In the genomic region with DNA sequence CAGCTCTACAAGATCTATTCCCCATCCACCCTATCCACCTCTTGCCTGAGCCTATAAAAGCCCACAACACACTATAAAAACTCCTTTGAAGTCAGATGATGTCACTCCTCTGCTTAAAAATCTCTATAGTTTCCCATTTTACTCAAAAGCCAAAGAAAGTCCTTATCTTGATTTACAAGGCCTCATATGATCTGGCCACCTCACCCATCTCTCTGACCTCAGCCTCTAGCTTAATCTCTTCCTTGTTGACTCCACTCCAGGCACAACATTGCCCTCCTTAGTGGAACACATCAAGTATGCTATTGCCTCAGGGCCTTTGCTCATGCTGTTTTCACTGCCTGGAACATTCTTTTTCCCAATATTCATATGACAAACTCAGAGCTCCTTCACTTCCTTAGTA, we compare ENCODE assay signal across 1 cellular context.
TF ChIP-seq lines count a peak whose summit lies in the region.

No MANE protein-coding gene starts in this region.

TF ChIP-seq in K562, 482 proteins besides CTCF, POLR2A, EP300 and RAD21 (continued from another document):
- TF ChIP-seq, protein P1, sequence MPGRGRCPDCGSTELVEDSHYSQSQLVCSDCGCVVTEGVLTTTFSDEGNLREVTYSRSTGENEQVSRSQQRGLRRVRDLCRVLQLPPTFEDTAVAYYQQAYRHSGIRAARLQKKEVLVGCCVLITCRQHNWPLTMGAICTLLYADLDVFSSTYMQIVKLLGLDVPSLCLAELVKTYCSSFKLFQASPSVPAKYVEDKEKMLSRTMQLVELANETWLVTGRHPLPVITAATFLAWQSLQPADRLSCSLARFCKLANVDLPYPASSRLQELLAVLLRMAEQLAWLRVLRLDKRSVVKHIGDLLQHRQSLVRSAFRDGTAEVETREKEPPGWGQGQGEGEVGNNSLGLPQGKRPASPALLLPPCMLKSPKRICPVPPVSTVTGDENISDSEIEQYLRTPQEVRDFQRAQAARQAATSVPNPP (IDR thresholded peaks at IDR 0.05; ENCODE audit: borderline replicate concordance, insufficient read depth, insufficient read length), result no peak
- TF ChIP-seq TBP (optimal IDR thresholded peaks at IDR 0.05; ENCODE audit: low read depth, low read length) (no peak), NR2F6 (CRISPR knock-in tag; IDR thresholded peaks at IDR 0.05) (no peak), ZFP1 (CRISPR knock-in tag; IDR thresholded peaks at IDR 0.05) (no peak), ADNP (tag; IDR thresholded peaks at IDR 0.05) (no peak), ATF7 (IDR thresholded peaks at IDR 0.05) (0 out of 2 replicates have a peak, but pooled peaks have one; percentile 25), ZNF778 (CRISPR knock-in tag; IDR thresholded peaks at IDR 0.05) (no peak), KDM4B (IDR thresholded peaks at IDR 0.05; ENCODE audit: borderline replicate concordance in 2 of 2, low read depth in 1 of 2) (no peak), IFI16 (CRISPR knock-in tag; IDR thresholded peaks at IDR 0.05) (no peak), ZNF75A (CRISPR knock-in tag; IDR thresholded peaks at IDR 0.05) (no peak), ZNF696 (CRISPR knock-in tag; conservative IDR thresholded peaks at IDR 0.05) (no peak), JUND (IDR thresholded peaks at IDR 0.05; ENCODE audit: borderline replicate concordance, low read depth, low read length) (no peak), JUND (tag; IDR thresholded peaks at IDR 0.05; ENCODE audit: borderline replicate concordance, low read depth, low read length) (peak; percentile 10; the same call in 1 of the 3 replicates), KLF10 (CRISPR knock-in tag; IDR thresholded peaks at IDR 0.05) (no peak), HNRNPL (IDR thresholded peaks at IDR 0.05; ENCODE audit: low read depth, low read length) (no peak), TAF15 (IDR thresholded peaks at IDR 0.05; ENCODE audit: low read depth, low read length) (no peak), SP2 (IDR thresholded peaks at IDR 0.05; ENCODE audit: extremely low read depth, low read depth, low read length, poor library complexity, severe bottlenecking) (no peak), MCM3 (IDR thresholded peaks at IDR 0.05) (no peak), MYNN (IDR thresholded peaks at IDR 0.05) (no peak), MYNN (CRISPR knock-in tag; IDR thresholded peaks at IDR 0.05) (no peak), HDAC2 (IDR thresholded peaks at IDR 0.05) (no peak), NCOA4 (IDR thresholded peaks at IDR 0.05; ENCODE audit: partially characterized antibody) (no peak), ZNF24 (IDR thresholded peaks at IDR 0.05) (no peak)
- TF ChIP-seq, protein P2, sequence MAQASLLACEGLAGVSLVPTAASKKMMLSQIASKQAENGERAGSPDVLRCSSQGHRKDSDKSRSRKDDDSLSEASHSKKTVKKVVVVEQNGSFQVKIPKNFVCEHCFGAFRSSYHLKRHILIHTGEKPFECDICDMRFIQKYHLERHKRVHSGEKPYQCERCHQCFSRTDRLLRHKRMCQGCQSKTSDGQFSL (CRISPR knock-in tag; IDR thresholded peaks at IDR 0.05), result no peak
- TF ChIP-seq, protein P2 (tag; IDR thresholded peaks at IDR 0.05), result no peak
- TF ChIP-seq, protein P3, sequence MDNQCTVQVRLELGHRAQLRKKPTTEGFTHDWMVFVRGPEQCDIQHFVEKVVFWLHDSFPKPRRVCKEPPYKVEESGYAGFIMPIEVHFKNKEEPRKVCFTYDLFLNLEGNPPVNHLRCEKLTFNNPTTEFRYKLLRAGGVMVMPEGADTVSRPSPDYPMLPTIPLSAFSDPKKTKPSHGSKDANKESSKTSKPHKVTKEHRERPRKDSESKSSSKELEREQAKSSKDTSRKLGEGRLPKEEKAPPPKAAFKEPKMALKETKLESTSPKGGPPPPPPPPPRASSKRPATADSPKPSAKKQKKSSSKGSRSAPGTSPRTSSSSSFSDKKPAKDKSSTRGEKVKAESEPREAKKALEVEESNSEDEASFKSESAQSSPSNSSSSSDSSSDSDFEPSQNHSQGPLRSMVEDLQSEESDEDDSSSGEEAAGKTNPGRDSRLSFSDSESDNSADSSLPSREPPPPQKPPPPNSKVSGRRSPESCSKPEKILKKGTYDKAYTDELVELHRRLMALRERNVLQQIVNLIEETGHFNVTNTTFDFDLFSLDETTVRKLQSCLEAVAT (IDR thresholded peaks at IDR 0.05), result no peak
- TF ChIP-seq, protein P4, sequence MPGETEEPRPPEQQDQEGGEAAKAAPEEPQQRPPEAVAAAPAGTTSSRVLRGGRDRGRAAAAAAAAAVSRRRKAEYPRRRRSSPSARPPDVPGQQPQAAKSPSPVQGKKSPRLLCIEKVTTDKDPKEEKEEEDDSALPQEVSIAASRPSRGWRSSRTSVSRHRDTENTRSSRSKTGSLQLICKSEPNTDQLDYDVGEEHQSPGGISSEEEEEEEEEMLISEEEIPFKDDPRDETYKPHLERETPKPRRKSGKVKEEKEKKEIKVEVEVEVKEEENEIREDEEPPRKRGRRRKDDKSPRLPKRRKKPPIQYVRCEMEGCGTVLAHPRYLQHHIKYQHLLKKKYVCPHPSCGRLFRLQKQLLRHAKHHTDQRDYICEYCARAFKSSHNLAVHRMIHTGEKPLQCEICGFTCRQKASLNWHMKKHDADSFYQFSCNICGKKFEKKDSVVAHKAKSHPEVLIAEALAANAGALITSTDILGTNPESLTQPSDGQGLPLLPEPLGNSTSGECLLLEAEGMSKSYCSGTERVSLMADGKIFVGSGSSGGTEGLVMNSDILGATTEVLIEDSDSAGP (CRISPR knock-in tag; IDR thresholded peaks at IDR 0.05), result no peak
- TF ChIP-seq, protein P5, sequence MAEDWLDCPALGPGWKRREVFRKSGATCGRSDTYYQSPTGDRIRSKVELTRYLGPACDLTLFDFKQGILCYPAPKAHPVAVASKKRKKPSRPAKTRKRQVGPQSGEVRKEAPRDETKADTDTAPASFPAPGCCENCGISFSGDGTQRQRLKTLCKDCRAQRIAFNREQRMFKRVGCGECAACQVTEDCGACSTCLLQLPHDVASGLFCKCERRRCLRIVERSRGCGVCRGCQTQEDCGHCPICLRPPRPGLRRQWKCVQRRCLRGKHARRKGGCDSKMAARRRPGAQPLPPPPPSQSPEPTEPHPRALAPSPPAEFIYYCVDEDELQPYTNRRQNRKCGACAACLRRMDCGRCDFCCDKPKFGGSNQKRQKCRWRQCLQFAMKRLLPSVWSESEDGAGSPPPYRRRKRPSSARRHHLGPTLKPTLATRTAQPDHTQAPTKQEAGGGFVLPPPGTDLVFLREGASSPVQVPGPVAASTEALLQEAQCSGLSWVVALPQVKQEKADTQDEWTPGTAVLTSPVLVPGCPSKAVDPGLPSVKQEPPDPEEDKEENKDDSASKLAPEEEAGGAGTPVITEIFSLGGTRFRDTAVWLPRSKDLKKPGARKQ (CRISPR knock-in tag; IDR thresholded peaks at IDR 0.05), result no peak
TF ChIP-seq in K562: peak in this region for 5.
